13 cellular contexts compared by ENCODE assay signal in the genomic region with DNA sequence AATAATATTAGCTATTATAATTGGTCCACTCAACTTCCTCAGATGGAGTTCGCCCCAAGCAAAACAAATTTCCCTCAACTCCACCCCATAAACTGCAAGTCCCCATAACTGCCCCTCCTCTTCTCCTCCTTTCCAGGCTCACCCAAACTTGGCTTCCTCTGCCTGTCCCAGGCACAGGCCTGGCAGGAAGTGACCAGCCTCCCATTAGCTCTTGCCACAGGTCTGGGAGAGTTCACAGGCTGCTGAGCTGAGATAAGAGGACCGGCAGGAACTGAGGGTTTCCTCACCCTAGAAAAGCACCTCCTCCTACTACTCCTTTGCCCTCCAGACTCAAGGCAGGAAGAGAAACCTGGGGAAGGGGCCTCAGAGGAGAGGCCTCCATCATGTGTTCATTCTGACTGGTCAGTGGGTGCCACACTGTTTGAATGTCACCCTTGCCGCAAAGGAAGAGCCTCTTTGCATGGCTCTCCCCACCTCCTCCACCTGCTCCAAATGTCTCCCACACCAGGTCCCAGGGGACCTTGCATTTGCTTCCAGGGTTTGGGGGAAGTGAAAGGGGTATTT. TPM values are rescaled to one million over a fixed set of nuclear protein-coding genes. Genes with fewer than 3 reads are reported as not detected.
DNase-seq lines count a peak whose midpoint lies in the region; ATAC-seq and TF ChIP-seq lines count a peak whose summit lies in the region.
"Had no signal": no experiment of that assay in that cellular context is flagged by ENCODE, and none has a peak within 500 bp of the region (broad histone marks: within the 10 kb centered on the region; RNA-seq: fewer than 3 reads in every experiment).

No MANE protein-coding gene starts in this region.

- H3K27ac Mint-ChIP-seq in CD8-positive, alpha-beta T cell: no peak overlapping the region
- H3K27ac Mint-ChIP-seq in nephron progenitor cell: no peak overlapping the region
- H3K27ac Mint-ChIP-seq: stimulated activated effector memory CD8-positive, alpha-beta T cell treated with anti-CD3 and anti-CD28 coated beads, Interleukin-12 subunit alpha, Interleukin-12 subunit beta, amount 100 ng/mL, for 72 hours had no signal

- ATAC-seq in right lobe of liver: peak; percentile 75 to 87 (median 83)
- ATAC-seq in CD8-positive, alpha-beta T cell: no peak
- no peak for ATAC-seq in HG03432 (IDR thresholded peaks at IDR 0.05; ENCODE audit: unreplicated experiment)
- ATAC-seq: left colon; PC-3; stimulated activated effector memory CD8-positive, alpha-beta T cell treated with anti-CD3 and anti-CD28 coated beads, Interleukin-12 subunit alpha, Interleukin-12 subunit beta, amount 100 ng/mL, for 72 hours had no signal

- 35% methylated on average over 2 of the region's 3 CpGs for WGBS in right lobe of liver (ENCODE audit: insufficient coverage, low coverage, low lambda C conversion rate, missing lambda C conversion rate)

- CTCF ChIA-PET in CD8-positive, alpha-beta T cell (lab: Charles Lee): no interaction called here

- DNase-seq in AML-193 (lab: John Stamatoyannopoulos, UW) (peak; percentile 97 to 98), MG63 (peak; percentile 4), dermis microvascular lymphatic vessel endothelial cell (ENCODE audit: low read depth in 2 of 2) (peak; percentile 57 to 94), right lobe of liver (peak in 2 of 3 donors; percentile 60 to 67), nephron progenitor cell (no peak)
- no peak for DNase-seq in CD8-positive, alpha-beta T cell
- DNase-seq in central memory CD4-positive, alpha-beta T cell: no peak
- DNase-seq: activated gamma-delta T cell treated with Interleukin-2 at 50 U/mL for 16 hours, left colon, NCI-H1417, PC-3 had no signal

- no peaks in the 10 kb centered on the region for H3K9me3 ChIP-seq in MG63
- H3K9me3 ChIP-seq in right lobe of liver: no peaks in the 10 kb centered on the region
- H3K9me3 ChIP-seq in CD8-positive, alpha-beta T cell (ENCODE audit: low read length): no peaks in the 10 kb centered on the region

- TF ChIP-seq CTCF in right lobe of liver (IDR thresholded peaks at IDR 0.05): no peak
- no peak for TF ChIP-seq CTCF in CD8-positive, alpha-beta T cell (IDR thresholded peaks at IDR 0.05)
- TF ChIP-seq CTCF in nephron progenitor cell (IDR thresholded peaks at IDR 0.05): no peak

- POLR2A ChIA-PET in CD8-positive, alpha-beta T cell (lab: Charles Lee): no interaction called here

- H3K27ac ChIP-seq in right lobe of liver: no peak overlapping the region
- H3K27ac ChIP-seq in CD8-positive, alpha-beta T cell (ENCODE audit: low read depth, low read length): no peak overlapping the region

- no peaks in the 10 kb centered on the region for H3K27me3 ChIP-seq in MG63
- no peaks in the 10 kb centered on the region for H3K27me3 ChIP-seq in right lobe of liver
- no peaks in the 10 kb centered on the region for H3K27me3 ChIP-seq in CD8-positive, alpha-beta T cell (ENCODE audit: insufficient read depth, low read length)

- H3K36me3 ChIP-seq in MG63: no peaks in the 10 kb centered on the region
- no peaks in the 10 kb centered on the region for H3K36me3 ChIP-seq in right lobe of liver
- no peaks in the 10 kb centered on the region for H3K36me3 ChIP-seq in CD8-positive, alpha-beta T cell (ENCODE audit: insufficient read depth, low read length)

- H3K4me1 ChIP-seq in right lobe of liver: peaks cover 0 to 10% (median 3%) of the 10 kb centered on the region in 4 donors
- H3K4me1 ChIP-seq in CD8-positive, alpha-beta T cell (ENCODE audit: insufficient read depth, low read length): no peaks in the 10 kb centered on the region

- no peak overlapping the region for H3K4me3 ChIP-seq in MG63
- no peak overlapping the region for H3K4me3 ChIP-seq in right lobe of liver
- H3K4me3 ChIP-seq in CD8-positive, alpha-beta T cell (ENCODE audit: low read depth, low read length): no peak overlapping the region

- TF ChIP-seq POLR2A in right lobe of liver (IDR thresholded peaks at IDR 0.05): no peak

- H3K27me3 Mint-ChIP-seq in CD8-positive, alpha-beta T cell (ENCODE audit: low read depth): no peaks in the 10 kb centered on the region
- H3K27me3 Mint-ChIP-seq in nephron progenitor cell (ENCODE audit: low read depth, poor library complexity): peaks cover 7% of the 10 kb centered on the region

- no peak overlapping the region for H3K4me3 Mint-ChIP-seq in CD8-positive, alpha-beta T cell
- H3K4me3 Mint-ChIP-seq in nephron progenitor cell: no peak overlapping the region
- H3K4me3 Mint-ChIP-seq: stimulated activated effector memory CD8-positive, alpha-beta T cell treated with anti-CD3 and anti-CD28 coated beads, Interleukin-12 subunit alpha, Interleukin-12 subunit beta, amount 100 ng/mL, for 72 hours had no signal

- peaks cover 1% of the 10 kb centered on the region for H3K36me3 Mint-ChIP-seq in CD8-positive, alpha-beta T cell
- peaks cover 9% of the 10 kb centered on the region for H3K36me3 Mint-ChIP-seq in nephron progenitor cell (ENCODE audit: low read depth)
- H3K36me3 Mint-ChIP-seq: stimulated activated effector memory CD8-positive, alpha-beta T cell treated with anti-CD3 and anti-CD28 coated beads, Interleukin-12 subunit alpha, Interleukin-12 subunit beta, amount 100 ng/mL, for 72 hours had no signal

- intact Hi-C loops in right lobe of liver (cut with DNase I): no loop called here
- intact Hi-C loops in CD8-positive, alpha-beta T cell (cut with DNase I, micrococcal nuclease): no loop called here

- no peaks in the 10 kb centered on the region for H3K9me3 Mint-ChIP-seq in CD8-positive, alpha-beta T cell
- H3K9me3 Mint-ChIP-seq in nephron progenitor cell: no peaks in the 10 kb centered on the region
- H3K9me3 Mint-ChIP-seq: stimulated activated effector memory CD8-positive, alpha-beta T cell treated with anti-CD3 and anti-CD28 coated beads, Interleukin-12 subunit alpha, Interleukin-12 subunit beta, amount 100 ng/mL, for 72 hours had no signal

- H3K4me1 Mint-ChIP-seq in CD8-positive, alpha-beta T cell (ENCODE audit: low read depth): peaks cover 6% of the 10 kb centered on the region
- H3K4me1 Mint-ChIP-seq in nephron progenitor cell: peaks cover 24% of the 10 kb centered on the region

RNA-seq across cellular contexts. Expression of gene SMIM29, which starts 24.5 kb away (rescaled TPM):
- total RNA-seq in MG63 (2014; rRNA removed; shearing (Covaris generic); ENCODE audit: low replicate concordance): 2.4 and 12.0 TPM in 2 replicates
- total RNA-seq in dermis microvascular lymphatic vessel endothelial cell (18.0 and 19.8 TPM in 2 replicates), right lobe of liver (10 to 100 TPM in 1 of 6 experiments, 1 to 10 TPM in 5; 5.0 to 13.4 (median 8.8) TPM)
- 10 to 100 TPM; 12.7 to 14.2 TPM for total RNA-seq in CD8-positive, alpha-beta T cell

RNA-seq across cellular contexts. Expression of gene HMGA1, which starts 36.7 kb away (rescaled TPM):
- 65.7 and 74.6 TPM in 2 replicates for total RNA-seq in MG63 (2014; rRNA removed; shearing (Covaris generic); ENCODE audit: low replicate concordance)
- total RNA-seq in dermis microvascular lymphatic vessel endothelial cell (45.8 and 82.8 TPM in 2 replicates), right lobe of liver (10 to 100 TPM in 5 of 6 experiments, 1 to 10 TPM in 1; 7.9 to 23.6 (median 14.8) TPM)
- 100 to 1,000 TPM; 107 to 113 TPM for total RNA-seq in CD8-positive, alpha-beta T cell

Comparison
In these comparisons a context has a peak if more than half of its experiments do, and no peak if none do; other contexts are left out.
1. DNase-seq: peak in AML-193 (2 of 2), MG63 (single experiment), dermis microvascular lymphatic vessel endothelial cell (2 of 2) and right lobe of liver (2 of 3); none in CD8-positive, alpha-beta T cell (0 of 7), central memory CD4-positive, alpha-beta T cell (single experiment) and nephron progenitor cell (single experiment).
2. ATAC-seq: peak in right lobe of liver (4 of 4); none in CD8-positive, alpha-beta T cell (single experiment) and HG03432 (single experiment).